9 cellular contexts compared by ENCODE assay signal in the genomic region with DNA sequence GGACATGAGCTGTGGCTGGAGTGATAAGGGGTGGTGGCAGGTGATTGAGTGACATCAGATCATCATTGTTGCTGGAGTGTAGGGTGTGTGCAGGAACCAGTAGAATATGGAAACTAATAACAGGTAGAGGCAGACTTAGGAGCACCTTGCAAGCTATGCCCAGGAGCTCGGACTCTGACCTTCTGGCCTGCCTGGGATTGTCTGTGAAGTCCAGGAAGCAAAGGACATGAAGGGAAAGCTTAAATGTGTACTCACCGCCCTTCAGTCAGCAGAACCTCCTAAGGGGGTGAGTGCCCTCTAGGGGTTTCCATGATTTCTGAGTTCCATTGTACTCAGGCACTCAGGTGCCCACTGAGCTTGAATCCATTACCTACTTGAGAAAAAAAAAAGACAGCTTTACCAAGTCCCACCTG.
A peak's percentile ranks its signal among the peaks of the same experiment; 100 is the strongest.
DNase-seq lines count a peak whose midpoint lies in the region; FAIRE-seq and TF ChIP-seq lines count a peak whose summit lies in the region.
"Had no signal": no experiment of that assay in that cellular context is flagged by ENCODE, and none has a peak within 500 bp of the region (broad histone marks: within the 10 kb centered on the region; RNA-seq: fewer than 3 reads in every experiment).

No MANE protein-coding gene starts in this region.

- POLR2A ChIA-PET in endothelial cell of umbilical vein (lab: Charles Lee): interaction anchor here (0.7 to 2.8 kb wide), 6 partner anchors 25 to 109 kb away, joined by 3 to 14 read pairs (median 6); a partner anchor contains a TSS

- dilution Hi-C loops in endothelial cell of umbilical vein (cut with MboI; ENCODE audit: extremely low pct_ligation_motif_present, low sequenced_read_pairs): no loop called here

- TF ChIP-seq POLR2A in endothelial cell of umbilical vein (IDR thresholded peaks at IDR 0.05; ENCODE audit: low read depth, low read length) (peak; percentile 51), prostate gland (IDR thresholded peaks at IDR 0.05) (no peak)

- no peak overlapping the region for H3K27ac Mint-ChIP-seq in nephron progenitor cell
- H3K27ac Mint-ChIP-seq in activated T-helper 1 cell treated with anti-CD3 and anti-CD28 coated beads, Interleukin-12 subunit alpha, Interleukin-12 subunit beta, Interleukin-2, Interleukin-4 antibody, amounts not matched to agents 30 ng/mL and 10 ng/mL and 1 ng/mL, durations not matched to agents 14 hours and 24 hours and 36 hours: no peak overlapping the region

- H3K9me3 ChIP-seq in endothelial cell of umbilical vein (replicated peaks; ENCODE audit: control insufficient read depth, insufficient read depth, low read length) (no peaks in the 10 kb centered on the region), prostate gland (no peaks in the 10 kb centered on the region)

- no peak for DNase-seq in GM10266 (ENCODE audit: extremely low spot score)
- DNase-seq in NCI-H345 (lab: John Stamatoyannopoulos, UW): peak; percentile 69
- peak; percentile 78 for DNase-seq in endothelial cell of umbilical vein (ENCODE audit: low read depth, low spot score)
- peak; percentile 12 for DNase-seq in nephron progenitor cell
- DNase-seq in NAMALWA (ENCODE audit: low spot score): no peak
- DNase-seq in amniotic stem cell (lab: John Stamatoyannopoulos, UW): no peak
- no peak for DNase-seq in prostate gland (ENCODE audit: low spot score)
- no peak for DNase-seq in activated T-helper 1 cell treated with anti-CD3 and anti-CD28 coated beads, Interleukin-12 subunit alpha, Interleukin-12 subunit beta, Interleukin-2, Interleukin-4 antibody, amounts not matched to agents 30 ng/mL and 10 ng/mL and 1 ng/mL, durations not matched to agents 14 hours and 24 hours and 36 hours (ENCODE audit: low spot score)

- no peaks in the 10 kb centered on the region for H4K20me1 ChIP-seq in endothelial cell of umbilical vein (replicated peaks; ENCODE audit: control insufficient read depth, extremely low read depth, insufficient read depth, low read length)

- FAIRE-seq in endothelial cell of umbilical vein (lab: Jason Lieb, UNC): peak; percentile 61

- no peaks in the 10 kb centered on the region for H3K27me3 Mint-ChIP-seq in nephron progenitor cell (ENCODE audit: low read depth, poor library complexity)
- peaks cover 2% of the 10 kb centered on the region for H3K27me3 Mint-ChIP-seq in activated T-helper 1 cell treated with anti-CD3 and anti-CD28 coated beads, Interleukin-12 subunit alpha, Interleukin-12 subunit beta, Interleukin-2, Interleukin-4 antibody, amounts not matched to agents 30 ng/mL and 10 ng/mL and 1 ng/mL, durations not matched to agents 14 hours and 24 hours and 36 hours (ENCODE audit: insufficient read depth)

- H3K4me2 ChIP-seq in endothelial cell of umbilical vein (ENCODE audit: insufficient read depth, low read length): no peak overlapping the region
- H3K4me2 ChIP-seq: KMS-11 had no signal

- no peaks in the 10 kb centered on the region for H3K9me3 Mint-ChIP-seq in nephron progenitor cell
- H3K9me3 Mint-ChIP-seq in activated T-helper 1 cell treated with anti-CD3 and anti-CD28 coated beads, Interleukin-12 subunit alpha, Interleukin-12 subunit beta, Interleukin-2, Interleukin-4 antibody, amounts not matched to agents 30 ng/mL and 10 ng/mL and 1 ng/mL, durations not matched to agents 14 hours and 24 hours and 36 hours: no peaks in the 10 kb centered on the region

- CTCF ChIA-PET in endothelial cell of umbilical vein (lab: Charles Lee): interaction anchor here (0.6 to 6.9 kb wide), 40 partner anchors 9 to 212 kb away, joined by 3 to 70 read pairs (median 5); a partner anchor contains a TSS

- H3K9me1 ChIP-seq in endothelial cell of umbilical vein (replicated peaks; ENCODE audit: control insufficient read depth, extremely low read depth, insufficient read depth, low read length): no peaks in the 10 kb centered on the region

- H3K4me1 Mint-ChIP-seq in nephron progenitor cell: peaks cover 6% of the 10 kb centered on the region
- no peaks in the 10 kb centered on the region for H3K4me1 Mint-ChIP-seq in activated T-helper 1 cell treated with anti-CD3 and anti-CD28 coated beads, Interleukin-12 subunit alpha, Interleukin-12 subunit beta, Interleukin-2, Interleukin-4 antibody, amounts not matched to agents 30 ng/mL and 10 ng/mL and 1 ng/mL, durations not matched to agents 14 hours and 24 hours and 36 hours (ENCODE audit: low read depth)

- H3K36me3 ChIP-seq in endothelial cell of umbilical vein (ENCODE audit: control insufficient read depth in 2 of 2, extremely low read depth in 1 of 2, insufficient read depth in 2 of 2, low read length in 2 of 2) (peaks cover 17 to 21% of the 10 kb centered on the region in 2 experiments), prostate gland (no peaks in the 10 kb centered on the region)

- H3K27me3 ChIP-seq in endothelial cell of umbilical vein (ENCODE audit: control insufficient read depth in 2 of 2, insufficient read depth in 2 of 2, low read length in 2 of 2) (no peaks in the 10 kb centered on the region), prostate gland (replicated peaks; ENCODE audit: insufficient read depth) (no peaks in the 10 kb centered on the region)

- no peak overlapping the region for H3K9ac ChIP-seq in endothelial cell of umbilical vein (replicated peaks; ENCODE audit: extremely low read depth, insufficient read depth, low read length)
- H3K9ac ChIP-seq: KMS-11 had no signal

- H3K4me1 ChIP-seq in endothelial cell of umbilical vein (ENCODE audit: control insufficient read depth, extremely low read depth, insufficient read depth, low read length) (peaks cover 99% of the 10 kb centered on the region), prostate gland (replicated peaks) (no peaks in the 10 kb centered on the region)

- H3K4me3 ChIP-seq in endothelial cell of umbilical vein (replicated peaks in 1 of 3; ENCODE audit: insufficient read depth in 1 of 3, low read depth in 1 of 3, low read length in 3 of 3) (no peak overlapping the region), prostate gland (no peak overlapping the region)

- no peaks in the 10 kb centered on the region for H3K36me3 Mint-ChIP-seq in nephron progenitor cell (ENCODE audit: low read depth)
- H3K36me3 Mint-ChIP-seq in activated T-helper 1 cell treated with anti-CD3 and anti-CD28 coated beads, Interleukin-12 subunit alpha, Interleukin-12 subunit beta, Interleukin-2, Interleukin-4 antibody, amounts not matched to agents 30 ng/mL and 10 ng/mL and 1 ng/mL, durations not matched to agents 14 hours and 24 hours and 36 hours (ENCODE audit: low read depth): no peaks in the 10 kb centered on the region

- BruUV-seq in endothelial cell of umbilical vein (replicated peaks; lab: Mats Ljungman, UMichigan): no TSS peak

- H3K27ac ChIP-seq in endothelial cell of umbilical vein (ENCODE audit: insufficient read depth, low read depth, low read length) (peak overlapping the region; percentile 98), prostate gland (no peak overlapping the region)
- H3K27ac ChIP-seq: KMS-11 had no signal

- TF ChIP-seq CTCF in GM10266 (IDR thresholded peaks at IDR 0.05; ENCODE audit: control insufficient read depth, insufficient read depth, low read depth, missing control alignments): peak; percentile 19
- TF ChIP-seq CTCF in endothelial cell of umbilical vein (IDR thresholded peaks at IDR 0.05; ENCODE audit: extremely low read depth in 1 of 2, insufficient read depth in 1 of 2, low read depth in 1 of 2, low read length in 2 of 2): peak; percentile 48 to 60
- TF ChIP-seq CTCF in nephron progenitor cell (IDR thresholded peaks at IDR 0.05): peak; percentile 41
- TF ChIP-seq CTCF in prostate gland (IDR thresholded peaks at IDR 0.05): peak in 1 of 4 experiments; percentile 37

- H3K79me2 ChIP-seq in endothelial cell of umbilical vein (ENCODE audit: control insufficient read depth, insufficient read depth, low read length): peaks cover 76% of the 10 kb centered on the region

- intact Hi-C loops in endothelial cell of umbilical vein (cut with micrococcal nuclease) (loop anchor here (1.0 to 10.0 kb wide), 3 partner anchors 46 to 485 kb away; no protein-coding TSS in a partner anchor), prostate gland (cut with DNase I) (loop anchor here (5.0 kb wide), 2 partner anchors 38 to 102 kb away; a partner anchor contains a TSS)
- intact Hi-C loops in activated T-helper 1 cell treated with anti-CD3 and anti-CD28 coated beads, Interleukin-12 subunit alpha, Interleukin-12 subunit beta, Interleukin-2, Interleukin-4 antibody, amounts not matched to agents 30 ng/mL and 10 ng/mL and 1 ng/mL, durations not matched to agents 14 hours and 24 hours and 36 hours (cut with micrococcal nuclease): loop anchor here (2.0 to 5.0 kb wide), 2 partner anchors 72 to 105 kb away; a partner anchor contains a TSS

- whole genome bisulfite sequencing in prostate gland: 35% methylated on average over 2 of the region's 2 CpGs

- no peak overlapping the region for H2AFZ ChIP-seq in endothelial cell of umbilical vein (ENCODE audit: low read depth, low read length)

- no peak overlapping the region for H3K4me3 Mint-ChIP-seq in nephron progenitor cell
- H3K4me3 Mint-ChIP-seq in activated T-helper 1 cell treated with anti-CD3 and anti-CD28 coated beads, Interleukin-12 subunit alpha, Interleukin-12 subunit beta, Interleukin-2, Interleukin-4 antibody, amounts not matched to agents 30 ng/mL and 10 ng/mL and 1 ng/mL, durations not matched to agents 14 hours and 24 hours and 36 hours: no peak overlapping the region

TF ChIP-seq in endothelial cell of umbilical vein, 7 proteins besides CTCF, POLR2A, EP300 and RAD21:
- TF ChIP-seq, protein P1, sequence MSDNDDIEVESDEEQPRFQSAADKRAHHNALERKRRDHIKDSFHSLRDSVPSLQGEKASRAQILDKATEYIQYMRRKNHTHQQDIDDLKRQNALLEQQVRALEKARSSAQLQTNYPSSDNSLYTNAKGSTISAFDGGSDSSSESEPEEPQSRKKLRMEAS (IDR thresholded peaks at IDR 0.05; ENCODE audit: insufficient read depth, insufficient read length): no peak
- TF ChIP-seq MYC (IDR thresholded peaks at IDR 0.05; ENCODE audit: low read depth, low read length) (no peak), POLR2AphosphoS5 (IDR thresholded peaks at IDR 0.05; ENCODE audit: insufficient read depth, low read depth, low read length) (no peak), JUN (IDR thresholded peaks at IDR 0.05; ENCODE audit: borderline replicate concordance, insufficient read depth, insufficient read length, low read depth) (no peak), GATA2 (IDR thresholded peaks at IDR 0.05; ENCODE audit: insufficient read depth, insufficient read length, low read depth, low read length) (no peak), FOS (IDR thresholded peaks at IDR 0.05; ENCODE audit: borderline replicate concordance, insufficient read depth, low read length) (no peak), EZH2 (IDR thresholded peaks at IDR 0.05; ENCODE audit: borderline replicate concordance, low read depth, low read length, severe bottlenecking) (no peak)
TF ChIP-seq in endothelial cell of umbilical vein: peak in this region for 0.

Comparison
In these comparisons a context has a peak if more than half of its experiments do, and no peak if none do; other contexts are left out.
1. DNase-seq: peak in NCI-H345 (single experiment), endothelial cell of umbilical vein (single experiment) and nephron progenitor cell (single experiment); none in GM10266 (single experiment), NAMALWA (single experiment), amniotic stem cell (single experiment), prostate gland (single experiment) and activated T-helper 1 cell treated with anti-CD3 and anti-CD28 coated beads, Interleukin-12 subunit alpha, Interleukin-12 subunit beta, Interleukin-2, Interleukin-4 antibody, amounts not matched to agents 30 ng/mL and 10 ng/mL and 1 ng/mL, durations not matched to agents 14 hours and 24 hours and 36 hours (single experiment).